8 cellular contexts compared by ENCODE assay signal in genomic region chr10:133334495-133335237, GRCh38. TPM values are rescaled to one million over a fixed set of nuclear protein-coding genes. Genes with fewer than 3 reads are reported as not detected.
DNase-seq lines count a peak whose midpoint lies in the region; ATAC-seq and TF ChIP-seq lines count a peak whose summit lies in the region.

No MANE protein-coding gene starts in this region.

- peak overlapping the region; percentile 56 for H3K4me3 ChIP-seq in CD8-positive, alpha-beta memory T cell (ENCODE audit: low read length)
- H3K4me3 ChIP-seq in epithelial cell of proximal tubule (ENCODE audit: low read depth, low read length) = peak overlapping the region; percentile 33

- H3K4me1 Mint-ChIP-seq in CD8-positive, alpha-beta memory T cell = peaks cover 5 to 11% (median 8%) of the 10 kb centered on the region in 3 donors

- H3K27ac ChIP-seq in CD8-positive, alpha-beta memory T cell (ENCODE audit: low read depth, low read length) = peak overlapping the region; percentile 80

- no peaks in the 10 kb centered on the region for H3K36me3 ChIP-seq in CD8-positive, alpha-beta memory T cell (ENCODE audit: insufficient read depth, low read length)

- DNase-seq in CD8-positive, alpha-beta memory T cell = peak in 2 of 5 donors; percentile 20 to 42
- DNase-seq in epithelial cell of proximal tubule (ENCODE audit: low read depth) (no peak), omental fat pad (ENCODE audit: low spot score) (no peak), NCI-H1436 treated with DMSO at 0.1 percent for 48 hours (lab: John Stamatoyannopoulos, UW) (no peak), DMS79 treated with DMSO at 0.1 percent for 48 hours (lab: John Stamatoyannopoulos, UW) (no peak)

- H3K36me3 Mint-ChIP-seq in CD8-positive, alpha-beta memory T cell = peaks cover 0 to 1% (median 0%) of the 10 kb centered on the region in 3 donors

- H3K27me3 Mint-ChIP-seq in CD8-positive, alpha-beta memory T cell = peaks cover 0 to 7% of the 10 kb centered on the region in 2 donors

- TF ChIP-seq CTCF in epithelial cell of proximal tubule (conservative IDR thresholded peaks at IDR 0.05; ENCODE audit: low read depth, low read length) = no peak
- TF ChIP-seq CTCF in omental fat pad (IDR thresholded peaks at IDR 0.05) = no peak

- H3K4me3 Mint-ChIP-seq in CD8-positive, alpha-beta memory T cell = peak overlapping the region; percentile 74 to 86 (median 82)

- ATAC-seq in SK-N-SH treated with all-trans-retinoic acid at 6 μM for 48 hours (peak; percentile 79), omental fat pad (ENCODE audit: low FRiP score) (peak; percentile 15), HG03521 (IDR thresholded peaks at IDR 0.05; ENCODE audit: unreplicated experiment) (no peak), HG03460 (IDR thresholded peaks at IDR 0.05; ENCODE audit: unreplicated experiment) (no peak)

- CTCF ChIA-PET in CD8-positive, alpha-beta memory T cell (lab: Charles Lee) = interaction anchor here (1.1 to 1.2 kb wide), 2 partner anchors 22 to 56 kb away, joined by 3 to 6 read pairs; no protein-coding TSS in a partner anchor

- H3K9me3 ChIP-seq in CD8-positive, alpha-beta memory T cell (ENCODE audit: low read length) = no peaks in the 10 kb centered on the region

- POLR2A ChIA-PET in CD8-positive, alpha-beta memory T cell (lab: Charles Lee) = interaction anchor here (0.6 to 2.8 kb wide), 4 partner anchors 8 to 885 kb away, joined by 3 to 23 read pairs (median 6); partner anchors contain the start of gene PAOX

- no peaks in the 10 kb centered on the region for H3K27me3 ChIP-seq in CD8-positive, alpha-beta memory T cell (ENCODE audit: insufficient read depth, low read length, poor library complexity, severe bottlenecking)

- peaks cover 23% of the 10 kb centered on the region for H3K4me1 ChIP-seq in CD8-positive, alpha-beta memory T cell (ENCODE audit: insufficient read depth, low read length)

- no peaks in the 10 kb centered on the region for H3K9me3 Mint-ChIP-seq in CD8-positive, alpha-beta memory T cell

- peak overlapping the region; percentile 90 to 95 (median 94) for H3K27ac Mint-ChIP-seq in CD8-positive, alpha-beta memory T cell

TF ChIP-seq in SK-N-SH treated with all-trans-retinoic acid at 6 μM for 48 hours, 23 proteins besides CTCF, POLR2A, EP300 and RAD21:
- TF ChIP-seq RARB (CRISPR knock-in tag; IDR thresholded peaks at IDR 0.05) (no peak), ARNTL (CRISPR knock-in tag; IDR thresholded peaks at IDR 0.05; ENCODE audit: borderline replicate concordance, low read depth) (no peak), ZNF565 (CRISPR knock-in tag; conservative IDR thresholded peaks at IDR 0.05; ENCODE audit: low read depth) (no peak), CSRNP3 (CRISPR knock-in tag; IDR thresholded peaks at IDR 0.05) (no peak), SNAI2 (CRISPR knock-in tag; IDR thresholded peaks at IDR 0.05) (no peak), BACH2 (CRISPR knock-in tag; IDR thresholded peaks at IDR 0.05; ENCODE audit: borderline replicate concordance) (no peak), ZFP30 (CRISPR knock-in tag; IDR thresholded peaks at IDR 0.05) (no peak), ESRRG (CRISPR knock-in tag; IDR thresholded peaks at IDR 0.05) (no peak), ISL1 (CRISPR knock-in tag; IDR thresholded peaks at IDR 0.05) (no peak), CSDC2 (CRISPR knock-in tag; IDR thresholded peaks at IDR 0.05) (no peak), TCF4 (CRISPR knock-in tag; IDR thresholded peaks at IDR 0.05; ENCODE audit: borderline replicate concordance) (no peak), CREB5 (CRISPR knock-in tag; IDR thresholded peaks at IDR 0.05; ENCODE audit: low read depth) (no peak), TSHZ2 (CRISPR knock-in tag; IDR thresholded peaks at IDR 0.05) (no peak), PPARA (CRISPR knock-in tag; IDR thresholded peaks at IDR 0.05; ENCODE audit: borderline replicate concordance) (no peak), ZNF70 (CRISPR knock-in tag; IDR thresholded peaks at IDR 0.05) (no peak), PATZ1 (CRISPR knock-in tag; IDR thresholded peaks at IDR 0.05; ENCODE audit: borderline replicate concordance) (no peak), GLIS3 (CRISPR knock-in tag; IDR thresholded peaks at IDR 0.05) (no peak)

RNA-seq across cellular contexts. Expression of gene CALY, which starts 2.0 kb away (rescaled TPM):
- total RNA-seq in CD8-positive, alpha-beta memory T cell = 1 to 10 TPM in 1 of 2 experiments, under 1 TPM in 1; 0.92 to 1.3 TPM
- polyA plus RNA-seq in CD8-positive, alpha-beta memory T cell = 0.83 TPM
- 1.5 TPM in 1 of 2 replicates, not detected in the other for total RNA-seq in epithelial cell of proximal tubule
- total RNA-seq in omental fat pad = not detected

RNA-seq across cellular contexts. Expression of gene PRAP1, which starts 12.5 kb away (rescaled TPM):
- total RNA-seq in CD8-positive, alpha-beta memory T cell = not detected
- polyA plus RNA-seq in CD8-positive, alpha-beta memory T cell = not detected
- total RNA-seq in epithelial cell of proximal tubule (not detected in 2 replicates), omental fat pad (1 to 10 TPM in 1 of 4 donors, not detected in 3; 3.3 TPM)

RNA-seq across cellular contexts. Expression of gene FUOM, which starts 23.2 kb away (rescaled TPM):
- 10 to 100 TPM; 34.6 to 39.8 TPM for total RNA-seq in CD8-positive, alpha-beta memory T cell
- 22.9 TPM for polyA plus RNA-seq in CD8-positive, alpha-beta memory T cell
- 57.2 and 75.5 TPM in 2 replicates for total RNA-seq in epithelial cell of proximal tubule
- total RNA-seq in omental fat pad = 10 to 100 TPM; 20.6 to 34.3 (median 24.1) TPM

RNA-seq across cellular contexts. Expression of gene ZNF511, which starts 26.0 kb away (rescaled TPM):
- 10 to 100 TPM; 82.2 to 83.2 TPM for total RNA-seq in CD8-positive, alpha-beta memory T cell
- 90.8 TPM for polyA plus RNA-seq in CD8-positive, alpha-beta memory T cell
- 28.8 and 59.6 TPM in 2 replicates for total RNA-seq in epithelial cell of proximal tubule
- 10 to 100 TPM; 19.3 to 40.2 (median 23.3) TPM for total RNA-seq in omental fat pad

RNA-seq across cellular contexts. Expression of gene TUBGCP2, which starts 26.0 kb away (rescaled TPM):
- 10 to 100 TPM; 67.9 to 68.1 TPM for total RNA-seq in CD8-positive, alpha-beta memory T cell
- 39.9 TPM for polyA plus RNA-seq in CD8-positive, alpha-beta memory T cell
- total RNA-seq in epithelial cell of proximal tubule = 35.2 and 68.9 TPM in 2 replicates
- total RNA-seq in omental fat pad = 10 to 100 TPM; 29.0 to 44.5 (median 36.3) TPM

Comparison
In these comparisons a context has a peak if more than half of its experiments do, and no peak if none do; other contexts are left out.
1. ATAC-seq: peak in SK-N-SH treated with all-trans-retinoic acid at 6 μM for 48 hours (single experiment) and omental fat pad (single experiment); none in HG03521 (single experiment) and HG03460 (single experiment).